ENCODE assay signal across 2 cellular contexts in genomic region chr21:43889055-43889454, GRCh38.
TF ChIP-seq lines count a peak whose summit lies in the region.

No MANE protein-coding gene starts in this region.

TF ChIP-seq in GM23338, 12 proteins besides CTCF, POLR2A, EP300 and RAD21:
- TF ChIP-seq ZNF114 (CRISPR knock-in tag; IDR thresholded peaks at IDR 0.05), result no peak
- TF ChIP-seq ZNF462 (CRISPR knock-in tag; IDR thresholded peaks at IDR 0.05), result no peak
- no peak for TF ChIP-seq REST (IDR thresholded peaks at IDR 0.05; ENCODE audit: unreplicated experiment)
- no peak for TF ChIP-seq POLR2AphosphoS5 (IDR thresholded peaks at IDR 0.05; ENCODE audit: low read depth)
- TF ChIP-seq NANOG (IDR thresholded peaks at IDR 0.05; ENCODE audit: borderline replicate concordance), result no peak
- no peak for TF ChIP-seq EZH2phosphoT487 (IDR thresholded peaks at IDR 0.05; ENCODE audit: unreplicated experiment)
- TF ChIP-seq EZH2 (IDR thresholded peaks at IDR 0.05; ENCODE audit: low read depth, unreplicated experiment), result no peak
- TF ChIP-seq JUNB (IDR thresholded peaks at IDR 0.05; ENCODE audit: unreplicated experiment), result no peak
- TF ChIP-seq CREB1 (CRISPR knock-in tag; IDR thresholded peaks at IDR 0.05; ENCODE audit: low read depth), result no peak
- TF ChIP-seq ZNF331 (CRISPR knock-in tag; IDR thresholded peaks at IDR 0.05; ENCODE audit: low read depth), result no peak
- no peak for TF ChIP-seq ETS1 (IDR thresholded peaks at IDR 0.05)
- TF ChIP-seq STAT1 (IDR thresholded peaks at IDR 0.05; ENCODE audit: unreplicated experiment), result no peak

TF ChIP-seq in H1, 55 proteins besides CTCF, POLR2A, EP300 and RAD21:
- TF ChIP-seq FOSL1 (IDR thresholded peaks at IDR 0.05; ENCODE audit: insufficient read depth, low read depth, low read length) (no peak), TBP (IDR thresholded peaks at IDR 0.05; ENCODE audit: low read depth, low read length) (no peak), NANOG (IDR thresholded peaks at IDR 0.05; ENCODE audit: insufficient read depth, low read depth, low read length, poor library complexity, severe bottlenecking) (no peak), CREB1 (IDR thresholded peaks at IDR 0.05) (no peak), KDM5A (IDR thresholded peaks at IDR 0.05; ENCODE audit: low read length) (no peak), SIX5 (IDR thresholded peaks at IDR 0.05; ENCODE audit: low read depth, low read length) (no peak), ZNF274 (IDR thresholded peaks at IDR 0.05; ENCODE audit: borderline replicate concordance, extremely low read depth, low read length) (no peak), TAF7 (optimal IDR thresholded peaks at IDR 0.05; ENCODE audit: borderline replicate concordance, low read depth, low read length) (no peak), BACH1 (IDR thresholded peaks at IDR 0.05; ENCODE audit: low read length) (no peak), SIN3A (conservative IDR thresholded peaks at IDR 0.05 in 1 of 2, IDR thresholded peaks at IDR 0.05 in 1 of 2; ENCODE audit: low read depth in 1 of 2, low read length in 2 of 2) (no peak)
- TF ChIP-seq, protein P1, sequence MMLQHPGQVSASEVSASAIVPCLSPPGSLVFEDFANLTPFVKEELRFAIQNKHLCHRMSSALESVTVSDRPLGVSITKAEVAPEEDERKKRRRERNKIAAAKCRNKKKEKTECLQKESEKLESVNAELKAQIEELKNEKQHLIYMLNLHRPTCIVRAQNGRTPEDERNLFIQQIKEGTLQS (IDR thresholded peaks at IDR 0.05; ENCODE audit: insufficient read depth, low read depth, low read length), result no peak
